Comparison of ENCODE assay signal across 8 cellular contexts in genomic region chr10:71314028-71314693, GRCh38. TPM values are rescaled to one million over a fixed set of nuclear protein-coding genes. Genes with fewer than 3 reads are reported as not detected.
DNase-seq lines count a peak whose midpoint lies in the region; ATAC-seq lines count a peak whose summit lies in the region.

No MANE protein-coding gene starts in this region.

- in situ Hi-C loops in T47D (cut with HindIII; ENCODE audit: low pct_unique_long_range_greater_than_20kb, low sequenced_read_pairs), result no loop called here

- DNase-seq in D341Med (ENCODE audit: low spot score), result peak; percentile 72
- DNase-seq in HuH-7 (ENCODE audit: low spot score), result peak; percentile 48
- DNase-seq in T1000 (lab: John Stamatoyannopoulos, UW), result peak; percentile 6
- peak; percentile 49 to 51 for DNase-seq in T47D (ENCODE audit: low read depth in 1 of 2, low spot score in 1 of 2)
- peak; percentile 69 for DNase-seq in inferior parietal cortex (ENCODE audit: extremely low spot score)
- DNase-seq in stimulated activated CD4-positive, alpha-beta T cell treated with anti-CD3 and anti-CD28 coated beads, Interleukin-2, amount 100 ng/mL, for 24 hours, result peak; percentile 63 to 66
- DNase-seq in ureter (ENCODE audit: low spot score), result no peak

- ATAC-seq in GM19324 (IDR thresholded peaks at IDR 0.05; ENCODE audit: low FRiP score, unreplicated experiment), result no peak

RNA-seq across cellular contexts. Expression of gene SLC29A3, which starts 4.9 kb away (rescaled TPM):
- 22.4 TPM for total RNA-seq in ureter
